25 cellular contexts compared by ENCODE assay signal in genomic region chr2:134771313-134771801, GRCh38. TPM values are rescaled to one million over a fixed set of nuclear protein-coding genes. Genes with fewer than 3 reads are reported as not detected.
DNase-seq lines count a peak whose midpoint lies in the region; ATAC-seq and TF ChIP-seq lines count a peak whose summit lies in the region.
"Had no signal": no experiment of that assay in that cellular context is flagged by ENCODE, and none has a peak within 500 bp of the region (broad histone marks: within the 10 kb centered on the region; RNA-seq: fewer than 3 reads in every experiment).

No MANE protein-coding gene starts in this region.

- no peak for ATAC-seq in SK-N-SH treated with all-trans-retinoic acid at 6 μM for 48 hours
- ATAC-seq in HG03432 (IDR thresholded peaks at IDR 0.05; ENCODE audit: unreplicated experiment), result no peak
- ATAC-seq: heart right ventricle had no signal

- no peaks in the 10 kb centered on the region for H4K20me1 ChIP-seq in SK-N-SH (ENCODE audit: insufficient read depth)
- no peaks in the 10 kb centered on the region for H4K20me1 ChIP-seq in smooth muscle cell (ENCODE audit: low read depth)

- H3K79me2 ChIP-seq in SK-N-SH (ENCODE audit: insufficient read depth) (no peaks in the 10 kb centered on the region), smooth muscle cell (ENCODE audit: low read depth) (no peaks in the 10 kb centered on the region)

- H3K9me3 Mint-ChIP-seq in activated naive CD8-positive, alpha-beta T cell treated with anti-CD3 and anti-CD28 coated beads for 36 hours, result no peaks in the 10 kb centered on the region
- H3K9me3 Mint-ChIP-seq: activated CD4-positive, alpha-beta memory T cell treated with anti-CD3 and anti-CD28 coated beads for 36 hours; immature natural killer cell had no signal

- DNase-seq in SK-N-SH (peak; percentile 11), OCI-M1 (lab: John Stamatoyannopoulos, UW) (peak; percentile 15), esophagus muscularis mucosa (ENCODE audit: extremely low spot score) (peak; percentile 85), renal cortical epithelial cell (ENCODE audit: low read depth) (peak; percentile 31), smooth muscle cell (lab: John Stamatoyannopoulos, UW; ENCODE audit: unreplicated experiment) (no peak)
- DNase-seq in activated naive CD8-positive, alpha-beta T cell treated with anti-CD3 and anti-CD28 coated beads for 36 hours, result no peak
- DNase-seq: activated CD4-positive, alpha-beta memory T cell treated with anti-CD3 and anti-CD28 coated beads for 36 hours; activated CD4-positive, CD25-positive, alpha-beta regulatory T cell; activated gamma-delta T cell treated with Interleukin-2 at 50 U/mL for 16 hours; Caco-2; heart right ventricle; immature natural killer cell; MV-4-11; NCI-H187 treated with DMSO at 0.1 percent for 48 hours; NCI-H510A treated with DMSO at 0.1 percent for 48 hours; posterior cingulate gyrus; T-helper 9 cell had no signal

- H3K36me3 ChIP-seq in SK-N-SH (replicated peaks in 1 of 2; ENCODE audit: control insufficient read depth in 1 of 2, insufficient read depth in 2 of 2, low read length in 1 of 2) (no peaks in the 10 kb centered on the region), esophagus muscularis mucosa (no peaks in the 10 kb centered on the region), smooth muscle cell (ENCODE audit: low read depth) (no peaks in the 10 kb centered on the region)
- H3K36me3 ChIP-seq: cardiac muscle cell, HAP-1, heart right ventricle had no signal

- no peak for TF ChIP-seq RAD21 in SK-N-SH (IDR thresholded peaks at IDR 0.05; ENCODE audit: low read length)

- H3F3A ChIP-seq in SK-N-SH (replicated peaks; ENCODE audit: insufficient read depth) (no peaks in the 10 kb centered on the region), smooth muscle cell (ENCODE audit: low read depth) (peaks cover 2% of the 10 kb centered on the region)

- no peak for TF ChIP-seq CTCF in SK-N-SH (IDR thresholded peaks at IDR 0.05)
- TF ChIP-seq CTCF in esophagus muscularis mucosa (IDR thresholded peaks at IDR 0.05), result no peak
- no peak for TF ChIP-seq CTCF in smooth muscle cell (IDR thresholded peaks at IDR 0.05; ENCODE audit: borderline replicate concordance, insufficient read depth, poor library complexity, severe bottlenecking)

- intact Hi-C loops in esophagus muscularis mucosa (cut with DNase I), result no loop called here

- H3K27me3 Mint-ChIP-seq in activated naive CD8-positive, alpha-beta T cell treated with anti-CD3 and anti-CD28 coated beads for 36 hours, result peaks cover 8% of the 10 kb centered on the region

- H3K4me2 ChIP-seq in SK-N-SH (no peak overlapping the region), smooth muscle cell (no peak overlapping the region)
- H3K4me2 ChIP-seq: A549, KMS-11 had no signal

- no peak for TF ChIP-seq EP300 in SK-N-SH (IDR thresholded peaks at IDR 0.05; ENCODE audit: borderline replicate concordance in 1 of 2, low read depth in 1 of 2, low read length in 1 of 2)
- TF ChIP-seq EP300 in esophagus muscularis mucosa (IDR thresholded peaks at IDR 0.05), result no peak

- POLR2A ChIA-PET in SK-N-SH (lab: Yijun Ruan, JAX), result no interaction called here

- no peak overlapping the region for H3K4me3 ChIP-seq in SK-N-SH (ENCODE audit: low read depth in 2 of 2, low read length in 1 of 2)
- H3K4me3 ChIP-seq in esophagus muscularis mucosa, result no peak overlapping the region
- H3K4me3 ChIP-seq in smooth muscle cell, result no peak overlapping the region
- H3K4me3 ChIP-seq: A549, cardiac muscle cell, HAP-1, heart right ventricle, SK-N-MC had no signal

- H3K27ac ChIP-seq in SK-N-SH (ENCODE audit: low read depth in 2 of 2, low read length in 1 of 2) (no peak overlapping the region), esophagus muscularis mucosa (replicated peaks in 1 of 4) (no peak overlapping the region), smooth muscle cell (ENCODE audit: low read depth) (no peak overlapping the region)
- H3K27ac ChIP-seq: A549, cardiac muscle cell, heart right ventricle, KMS-11, SK-N-MC had no signal

- WGBS in SK-N-SH (ENCODE audit: low lambda C conversion rate), result 17% methylated on average over 4 of the region's 4 CpGs
- 50% methylated on average over 4 of the region's 4 CpGs for WGBS in esophagus muscularis mucosa
- 6% methylated on average over 4 of the region's 4 CpGs for WGBS in smooth muscle cell (ENCODE audit: low lambda C conversion rate)

- H3K9me3 ChIP-seq in SK-N-SH (no peaks in the 10 kb centered on the region), esophagus muscularis mucosa (peaks cover 0 to 2% (median 0%) of the 10 kb centered on the region in 4 donors), smooth muscle cell (replicated peaks; ENCODE audit: low read depth) (no peaks in the 10 kb centered on the region)
- H3K9me3 ChIP-seq: A549, Caco-2, HAP-1, heart right ventricle had no signal

- H3K27me3 ChIP-seq in SK-N-SH (ENCODE audit: insufficient read depth) (no peaks in the 10 kb centered on the region), esophagus muscularis mucosa (no peaks in the 10 kb centered on the region), smooth muscle cell (ENCODE audit: low read depth) (no peaks in the 10 kb centered on the region)
- H3K27me3 ChIP-seq: cardiac muscle cell, heart right ventricle had no signal

- no peak overlapping the region for H3K4me3 Mint-ChIP-seq in activated naive CD8-positive, alpha-beta T cell treated with anti-CD3 and anti-CD28 coated beads for 36 hours
- H3K4me3 Mint-ChIP-seq: activated CD4-positive, alpha-beta memory T cell treated with anti-CD3 and anti-CD28 coated beads for 36 hours; immature natural killer cell had no signal

- peaks cover 4% of the 10 kb centered on the region for H3K4me1 Mint-ChIP-seq in activated naive CD8-positive, alpha-beta T cell treated with anti-CD3 and anti-CD28 coated beads for 36 hours
- H3K4me1 Mint-ChIP-seq: immature natural killer cell had no signal

- no peak overlapping the region for H3K27ac Mint-ChIP-seq in activated naive CD8-positive, alpha-beta T cell treated with anti-CD3 and anti-CD28 coated beads for 36 hours
- H3K27ac Mint-ChIP-seq: activated CD4-positive, alpha-beta memory T cell treated with anti-CD3 and anti-CD28 coated beads for 36 hours; immature natural killer cell had no signal

- H3K4me1 ChIP-seq in SK-N-SH (ENCODE audit: control insufficient read depth in 1 of 2, insufficient read depth in 2 of 2, low read depth in 1 of 2, low read length in 1 of 2) (peaks cover 0 to 25% of the 10 kb centered on the region in 2 experiments; a peak in 2 of 4 replicates), esophagus muscularis mucosa (peaks cover 0 to 13% (median 0%) of the 10 kb centered on the region in 4 donors), smooth muscle cell (ENCODE audit: low read depth) (peaks cover 24% of the 10 kb centered on the region)
- H3K4me1 ChIP-seq: A549, HAP-1 had no signal

- CTCF ChIA-PET in SK-N-SH (lab: Yijun Ruan, JAX), result no interaction called here

- H3K9me2 ChIP-seq in SK-N-SH, result no peaks in the 10 kb centered on the region

- TF ChIP-seq POLR2A in esophagus muscularis mucosa (IDR thresholded peaks at IDR 0.05; ENCODE audit: low read depth), result no peak

- H2AFZ ChIP-seq in SK-N-SH (ENCODE audit: low read depth), result no peak overlapping the region
- H2AFZ ChIP-seq in smooth muscle cell (ENCODE audit: low read depth), result no peak overlapping the region

- H3K9ac ChIP-seq in SK-N-SH, result no peak overlapping the region
- H3K9ac ChIP-seq in smooth muscle cell (ENCODE audit: low read depth), result no peak overlapping the region
- H3K9ac ChIP-seq: KMS-11 had no signal

- H3K36me3 Mint-ChIP-seq in activated naive CD8-positive, alpha-beta T cell treated with anti-CD3 and anti-CD28 coated beads for 36 hours, result no peaks in the 10 kb centered on the region
- H3K36me3 Mint-ChIP-seq: activated CD4-positive, alpha-beta memory T cell treated with anti-CD3 and anti-CD28 coated beads for 36 hours; immature natural killer cell had no signal

TF ChIP-seq in SK-N-SH, 30 proteins besides CTCF, POLR2A, EP300 and RAD21:
- TF ChIP-seq CHD2 (IDR thresholded peaks at IDR 0.05; ENCODE audit: low read length, partially characterized antibody) (peak; percentile 11), FOXJ3 (CRISPR knock-in tag; IDR thresholded peaks at IDR 0.05) (no peak)
TF ChIP-seq in SK-N-SH: peak in this region for 1.

TF ChIP-seq in SK-N-SH treated with all-trans-retinoic acid at 6 μM for 48 hours, 23 proteins besides CTCF, POLR2A, EP300 and RAD21 (continues in another document):
- no peak for TF ChIP-seq ZC3H10 (CRISPR knock-in tag; IDR thresholded peaks at IDR 0.05)
- no peak for TF ChIP-seq RARB (CRISPR knock-in tag; IDR thresholded peaks at IDR 0.05)
- TF ChIP-seq, protein P1, sequence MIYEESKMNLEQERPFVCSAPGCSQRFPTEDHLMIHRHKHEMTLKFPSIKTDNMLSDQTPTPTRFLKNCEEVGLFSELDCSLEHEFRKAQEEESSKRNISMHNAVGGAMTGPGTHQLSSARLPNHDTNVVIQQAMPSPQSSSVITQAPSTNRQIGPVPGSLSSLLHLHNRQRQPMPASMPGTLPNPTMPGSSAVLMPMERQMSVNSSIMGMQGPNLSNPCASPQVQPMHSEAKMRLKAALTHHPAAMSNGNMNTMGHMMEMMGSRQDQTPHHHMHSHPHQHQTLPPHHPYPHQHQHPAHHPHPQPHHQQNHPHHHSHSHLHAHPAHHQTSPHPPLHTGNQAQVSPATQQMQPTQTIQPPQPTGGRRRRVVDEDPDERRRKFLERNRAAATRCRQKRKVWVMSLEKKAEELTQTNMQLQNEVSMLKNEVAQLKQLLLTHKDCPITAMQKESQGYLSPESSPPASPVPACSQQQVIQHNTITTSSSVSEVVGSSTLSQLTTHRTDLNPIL (CRISPR knock-in tag; IDR thresholded peaks at IDR 0.05; ENCODE audit: low read depth), result no peak
- no peak for TF ChIP-seq OSR1 (CRISPR knock-in tag; IDR thresholded peaks at IDR 0.05)
- TF ChIP-seq BACH2 (CRISPR knock-in tag; IDR thresholded peaks at IDR 0.05; ENCODE audit: borderline replicate concordance), result no peak
- no peak for TF ChIP-seq PPARA (CRISPR knock-in tag; IDR thresholded peaks at IDR 0.05; ENCODE audit: borderline replicate concordance)
- TF ChIP-seq ARNTL (CRISPR knock-in tag; IDR thresholded peaks at IDR 0.05; ENCODE audit: borderline replicate concordance, low read depth), result no peak
- TF ChIP-seq ZFP3 (CRISPR knock-in tag; IDR thresholded peaks at IDR 0.05), result no peak

RNA-seq across cellular contexts. Expression of gene TMEM163, which starts 52.6 kb away (rescaled TPM):
- polyA plus RNA-seq in SK-N-SH (2012; rRNA removed), result not detected in 2 replicates
- polyA plus RNA-seq in SK-N-SH (2012; cell fraction: cytosol; rRNA removed), result 0.03 and 0.04 TPM in 2 replicates
- 0.04 TPM in 1 of 2 replicates, not detected in the other for polyA plus RNA-seq in SK-N-SH (2012; cell fraction: nucleus; rRNA removed)
- 1 to 10 TPM in 3 of 4 donors, under 1 TPM in 1; 0.42 to 1.3 (median 1.1) TPM for total RNA-seq in esophagus muscularis mucosa
- 3.6 and 6.7 TPM in 2 replicates for total RNA-seq in renal cortical epithelial cell
- not detected for total RNA-seq in activated naive CD8-positive, alpha-beta T cell treated with anti-CD3 and anti-CD28 coated beads for 36 hours
- total RNA-seq in smooth muscle cell, result not detected in 2 replicates
- polyA plus RNA-seq in smooth muscle cell, result 0.20 and 0.31 TPM in 2 replicates
- polyA plus RNA-seq: A549, BJ had no signal

Comparison
In these comparisons a context has a peak if more than half of its experiments do, and no peak if none do; other contexts are left out.
1. DNase-seq: peak in SK-N-SH (single experiment), OCI-M1 (single experiment), esophagus muscularis mucosa (single experiment) and renal cortical epithelial cell (single experiment); none in activated naive CD8-positive, alpha-beta T cell treated with anti-CD3 and anti-CD28 coated beads for 36 hours (single experiment) and smooth muscle cell (single experiment).